Comparison of ENCODE assay signal across 11 cellular contexts in genomic region chr2:32874931-32875330, GRCh38.
"Had no signal": no experiment of that assay in that cellular context is flagged by ENCODE, and none has a peak within 500 bp of the region (broad histone marks: within the 10 kb centered on the region; RNA-seq: fewer than 3 reads in every experiment).

No MANE protein-coding gene starts in this region.

- ATAC-seq: activated CD8-positive, alpha-beta memory T cell treated with anti-CD3 and anti-CD28 coated beads, Interleukin-2, amount 10 ng/mL, durations not matched to agents 7 days and 5 days; stimulated activated memory B cell treated with anti-CD40 and anti-IgM and Interleukin-4, amounts not matched to agents 10 μg/mL and 1 μg/mL and 100 μg/mL, for 72 hours had no signal

- DNase-seq: activated CD4-positive, alpha-beta T cell treated with anti-CD3 and anti-CD28 coated beads, Interleukin-2, amount 50 U/mL, for 4 hours; activated CD4-positive, CD25-positive, alpha-beta regulatory T cell treated with anti-CD3 and anti-CD28 coated beads, Interleukin-2, amount 50 U/mL, for 72 hours; activated CD8-positive, alpha-beta memory T cell treated with anti-CD3 and anti-CD28 coated beads, Interleukin-2, amount 10 ng/mL, durations not matched to agents 7 days and 5 days; activated gamma-delta T cell; activated naive CD8-positive, alpha-beta T cell treated with anti-CD3 and anti-CD28 coated beads for 36 hours; activated T-cell treated with anti-CD3 and anti-CD28 coated beads, Interleukin-2, amount 50 U/mL, for 48 hours; foreskin fibroblast; SW 1271; upper lobe of left lung had no signal

- FAIRE-seq: islet of Langerhans had no signal
